ENCODE assay signal across 8 cellular contexts in genomic region chr4:39527296-39528055, GRCh38. TPM values are rescaled to one million over a fixed set of nuclear protein-coding genes. Genes with fewer than 3 reads are reported as not detected.
A peak's percentile ranks its signal among the peaks of the same experiment; 100 is the strongest.
DNase-seq lines count a peak whose midpoint lies in the region; ATAC-seq and TF ChIP-seq lines count a peak whose summit lies in the region.

TSS of gene UGDH (minus strand) at chr4:39527439. CDS start at chr4:39521512, 5,927 bp downstream.

- no peaks in the 10 kb centered on the region for H3K27me3 ChIP-seq in CD4-positive, alpha-beta T cell (ENCODE audit: control insufficient read depth, insufficient read depth, low read length)
- H3K27me3 ChIP-seq in dorsolateral prefrontal cortex, result no peaks in the 10 kb centered on the region
- no peaks in the 10 kb centered on the region for H3K27me3 ChIP-seq in right lobe of liver

- H3K9me3 ChIP-seq in CD4-positive, alpha-beta T cell (ENCODE audit: control insufficient read depth, low read length), result peaks cover 13% of the 10 kb centered on the region
- no peaks in the 10 kb centered on the region for H3K9me3 ChIP-seq in right lobe of liver

- peak within 1 kb of the TSS; percentile 59 to 99 (median 94) for H3K4me3 ChIP-seq in dorsolateral prefrontal cortex
- peak within 1 kb of the TSS; percentile 95 to 98 (median 97) for H3K4me3 ChIP-seq in right lobe of liver

- DNase-seq in CD4-positive, alpha-beta T cell, result peak; percentile 73 to 92 (median 85)
- DNase-seq in NCI-H82 treated with DMSO at 0.1 percent for 48 hours (lab: John Stamatoyannopoulos, UW; ENCODE audit: unreplicated experiment), result peak; percentile 88
- DNase-seq in activated CD4-positive, alpha-beta memory T cell treated with anti-CD3 and anti-CD28 coated beads for 36 hours, result peak; percentile 94
- DNase-seq in dorsolateral prefrontal cortex, result peak; percentile 89 to 99 (median 96)
- DNase-seq in right lobe of liver, result peak; percentile 98 to 99 (median 99)
- peak; percentile 89 to 92 for DNase-seq in stimulated activated CD4-positive, alpha-beta T cell treated with anti-CD3 and anti-CD28 coated beads, Interleukin-4, amount 100 ng/mL, for 4 hours

- TF ChIP-seq POLR2A in right lobe of liver (IDR thresholded peaks at IDR 0.05), result peak; percentile 99

- CTCF ChIA-PET in CD4-positive, alpha-beta T cell (lab: Charles Lee), result interaction anchor here (0.6 to 0.9 kb wide), 3 partner anchors 17 to 169 kb away, joined by 3 to 4 read pairs (median 4); partner anchors contain the start of gene SMIM14
- CTCF ChIA-PET in activated CD4-positive, alpha-beta memory T cell treated with anti-CD3 and anti-CD28 coated beads for 36 hours (lab: Charles Lee), result interaction anchor here (1.0 to 2.6 kb wide), 4 partner anchors 9 to 672 kb away, joined by 3 to 9 read pairs (median 4); no protein-coding TSS in a partner anchor

- H3K27ac Mint-ChIP-seq in CD4-positive, alpha-beta T cell, result peak within 1 kb of the TSS; percentile 88
- peak within 1 kb of the TSS; percentile 90 for H3K27ac Mint-ChIP-seq in activated CD4-positive, alpha-beta memory T cell treated with anti-CD3 and anti-CD28 coated beads for 36 hours

- intact Hi-C loops in CD4-positive, alpha-beta T cell (cut with DNase I, micrococcal nuclease), result loop anchor here (1.0 to 10.0 kb wide), 9 partner anchors 69 to 1700 kb away; partner anchors contain the start of genes SMIM14 (in 2 of the 2), LIAS (in 1 of the 2), PDS5A (in 1 of the 2) and PGM2 (in 1 of the 2)
- intact Hi-C loops in activated CD4-positive, alpha-beta memory T cell treated with anti-CD3 and anti-CD28 coated beads for 36 hours (cut with micrococcal nuclease), result loop anchor here (1.0 to 10.0 kb wide), 6 partner anchors 68 to 529 kb away; partner anchors contain the start of genes LIAS, N4BP2, PDS5A and SMIM14
- intact Hi-C loops in dorsolateral prefrontal cortex (cut with DNase I) (loop anchor here (1.0 to 10.0 kb wide), 9 partner anchors 53 to 530 kb away; partner anchors contain the start of genes PDS5A (in 2 of the 2), SMIM14 (in 2 of the 2), UBE2K (in 2 of the 2) and LIAS (in 1 of the 2)), right lobe of liver (cut with DNase I) (no loop called here)

- H3K4me3 Mint-ChIP-seq in CD4-positive, alpha-beta T cell, result peak within 1 kb of the TSS; percentile 98
- peak within 1 kb of the TSS; percentile 99 for H3K4me3 Mint-ChIP-seq in activated CD4-positive, alpha-beta memory T cell treated with anti-CD3 and anti-CD28 coated beads for 36 hours

- H3K4me1 Mint-ChIP-seq in CD4-positive, alpha-beta T cell (ENCODE audit: low read depth), result peaks cover 22% of the 10 kb centered on the region
- H3K4me1 Mint-ChIP-seq in activated CD4-positive, alpha-beta memory T cell treated with anti-CD3 and anti-CD28 coated beads for 36 hours (ENCODE audit: low read depth), result peaks cover 18% of the 10 kb centered on the region

- peak; percentile 98 for ATAC-seq in CD4-positive, alpha-beta T cell (ENCODE audit: poor library complexity)
- ATAC-seq in GM19438 (IDR thresholded peaks at IDR 0.05; ENCODE audit: low read depth, unreplicated experiment) (peak; percentile 94), HG03575 (IDR thresholded peaks at IDR 0.05; ENCODE audit: extremely low read depth, insufficient number of reproducible peaks, low FRiP score, unreplicated experiment) (peak; percentile 52), right lobe of liver (peak; percentile 87 to 98 (median 90))

- peaks cover 3% of the 10 kb centered on the region for H3K9me3 Mint-ChIP-seq in CD4-positive, alpha-beta T cell
- H3K9me3 Mint-ChIP-seq in activated CD4-positive, alpha-beta memory T cell treated with anti-CD3 and anti-CD28 coated beads for 36 hours, result peaks cover 25% of the 10 kb centered on the region

- no peaks in the 10 kb centered on the region for H3K27me3 Mint-ChIP-seq in CD4-positive, alpha-beta T cell
- no peaks in the 10 kb centered on the region for H3K27me3 Mint-ChIP-seq in activated CD4-positive, alpha-beta memory T cell treated with anti-CD3 and anti-CD28 coated beads for 36 hours

- peaks cover 0 to 28% (median 6%) of the 10 kb centered on the region in 4 donors for H3K4me1 ChIP-seq in right lobe of liver

- 0% methylated on average over 6 of the region's 72 CpGs for WGBS in right lobe of liver (ENCODE audit: insufficient coverage, low coverage, low lambda C conversion rate, missing lambda C conversion rate)

- H3K27ac ChIP-seq in CD4-positive, alpha-beta T cell (ENCODE audit: low read depth, low read length), result peak within 1 kb of the TSS; percentile 65
- H3K27ac ChIP-seq in dorsolateral prefrontal cortex (peak within 1 kb of the TSS; percentile 70 to 99 (median 95)), right lobe of liver (peak within 1 kb of the TSS; percentile 84 to 94 (median 91))

- H3K36me3 ChIP-seq in right lobe of liver, result peaks cover 0 to 5% (median 2%) of the 10 kb centered on the region in 4 donors

- POLR2A ChIA-PET in CD4-positive, alpha-beta T cell (lab: Charles Lee), result interaction anchor here (0.5 to 3.0 kb wide), 14 partner anchors 8 to 1010 kb away, joined by 3 to 42 read pairs (median 4); partner anchors contain the start of genes LIAS, PDS5A, RPL9 and SMIM14
- POLR2A ChIA-PET in activated CD4-positive, alpha-beta memory T cell treated with anti-CD3 and anti-CD28 coated beads for 36 hours (lab: Charles Lee), result interaction anchor here (0.6 to 1.4 kb wide), 4 partner anchors 69 to 425 kb away, joined by 6 to 14 read pairs (median 12); partner anchors contain the start of genes LIAS, RPL9, SMIM14 and UBE2K

- peaks cover 26% of the 10 kb centered on the region for H3K36me3 Mint-ChIP-seq in CD4-positive, alpha-beta T cell (ENCODE audit: low read depth)
- H3K36me3 Mint-ChIP-seq in activated CD4-positive, alpha-beta memory T cell treated with anti-CD3 and anti-CD28 coated beads for 36 hours, result peaks cover 21% of the 10 kb centered on the region

- no peak for TF ChIP-seq CTCF in CD4-positive, alpha-beta T cell (IDR thresholded peaks at IDR 0.05)
- TF ChIP-seq CTCF in dorsolateral prefrontal cortex (IDR thresholded peaks at IDR 0.05 in 54 of 56, conservative IDR thresholded peaks at IDR 0.05 in 2 of 56; ENCODE audit: low read depth in 1 of 56, partially characterized antibody in 56 of 56), result peak in 35 of 56 donors; percentile 3 to 56 (median 31)
- no peak for TF ChIP-seq CTCF in right lobe of liver (IDR thresholded peaks at IDR 0.05)

RNA-seq across cellular contexts. Expression of gene UGDH, which starts in this region (rescaled TPM):
- 1 to 10 TPM; 3.5 to 3.7 TPM for total RNA-seq in CD4-positive, alpha-beta T cell
- total RNA-seq in activated CD4-positive, alpha-beta memory T cell treated with anti-CD3 and anti-CD28 coated beads for 36 hours, result 10 to 100 TPM; 28.7 to 32.9 TPM
- 10 to 100 TPM in 116 of 120 experiments, 1 to 10 TPM in 4; 8.7 to 26.5 (median 15.0) TPM for total RNA-seq in dorsolateral prefrontal cortex
- total RNA-seq in right lobe of liver, result 100 to 1,000 TPM; 134 to 647 (median 244) TPM

Comparison
In these comparisons a context has a peak if more than half of its experiments do, and no peak if none do; other contexts are left out.
1. Peak in every context shown above with its lines: DNase-seq, ATAC-seq, H3K4me3 ChIP-seq and H3K27ac ChIP-seq.
2. CTCF ChIP-seq: peak in dorsolateral prefrontal cortex (35 of 56); none in CD4-positive, alpha-beta T cell (single experiment) and right lobe of liver (0 of 4).
3. intact Hi-C loops: an anchor here in CD4-positive, alpha-beta T cell (1.0 to 10.0 kb wide), activated CD4-positive, alpha-beta memory T cell treated with anti-CD3 and anti-CD28 coated beads for 36 hours (1.0 to 10.0 kb wide) and dorsolateral prefrontal cortex (1.0 to 10.0 kb wide); none called in right lobe of liver.